In the genomic region with DNA sequence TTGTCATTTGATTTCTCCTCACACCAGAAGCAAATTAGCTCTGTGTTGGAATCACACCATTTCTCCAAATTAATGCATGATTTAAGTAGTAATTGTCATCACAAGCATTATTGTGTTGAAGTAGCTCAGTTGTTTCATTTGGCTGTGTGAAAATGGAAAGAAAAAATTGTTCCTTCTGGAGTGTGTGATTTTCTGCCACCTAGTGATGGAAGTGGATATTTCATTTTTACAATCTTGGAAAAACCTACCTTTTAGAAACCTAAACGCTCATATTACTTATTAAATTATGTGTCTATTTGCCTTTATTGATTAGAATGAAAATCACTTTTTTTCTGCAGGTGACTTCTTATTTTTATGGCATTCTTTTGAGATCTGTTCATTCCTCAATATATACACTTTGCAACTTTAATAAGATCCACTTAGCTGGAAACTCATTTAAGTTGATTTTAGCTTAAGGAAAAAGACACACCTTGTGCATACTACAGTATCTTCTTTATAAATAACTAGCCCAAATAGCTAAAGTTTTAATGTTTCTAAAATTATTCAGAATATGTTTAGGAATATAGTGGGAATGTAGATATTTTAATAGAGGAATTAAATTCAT, we compare ENCODE assay signal across 8 cellular contexts. TPM values are rescaled to one million over a fixed set of nuclear protein-coding genes. Genes with fewer than 3 reads are reported as not detected.
A peak's percentile ranks its signal among the peaks of the same experiment; 100 is the strongest.
DNase-seq lines count a peak whose midpoint lies in the region; ATAC-seq and TF ChIP-seq lines count a peak whose summit lies in the region.

No MANE protein-coding gene starts in this region.

- no peak overlapping the region for H3K9ac ChIP-seq in fibroblast of lung (ENCODE audit: insufficient read depth, low read length)
- H3K9ac ChIP-seq in smooth muscle cell (ENCODE audit: low read depth) = no peak overlapping the region

- no peaks in the 10 kb centered on the region for H4K20me1 ChIP-seq in GM23338 (replicated peaks; ENCODE audit: insufficient read depth)
- no peaks in the 10 kb centered on the region for H4K20me1 ChIP-seq in OCI-LY7 (ENCODE audit: insufficient read depth, low read length)
- H4K20me1 ChIP-seq in fibroblast of lung (ENCODE audit: control insufficient read depth, extremely low read depth, insufficient read depth, low read length) = no peaks in the 10 kb centered on the region
- no peaks in the 10 kb centered on the region for H4K20me1 ChIP-seq in smooth muscle cell (ENCODE audit: low read depth)

- H3F3A ChIP-seq in GM23338 (replicated peaks; ENCODE audit: low read depth) = no peaks in the 10 kb centered on the region
- H3F3A ChIP-seq in smooth muscle cell (ENCODE audit: low read depth) = no peaks in the 10 kb centered on the region

- no peak overlapping the region for H3K4me3 Mint-ChIP-seq in GM23338
- no peak overlapping the region for H3K4me3 Mint-ChIP-seq in T-helper 2 cell treated with Interferon-gamma antibody and Interleukin-4, amounts not matched to agents 5 μg/mL and 100 μg/mL, for 36 hours

- H3K27ac Mint-ChIP-seq in GM23338 = no peak overlapping the region
- no peak overlapping the region for H3K27ac Mint-ChIP-seq in T-helper 2 cell treated with Interferon-gamma antibody and Interleukin-4, amounts not matched to agents 5 μg/mL and 100 μg/mL, for 36 hours

- H3K4me1 ChIP-seq in GM23338 (ENCODE audit: insufficient read depth) (no peaks in the 10 kb centered on the region), OCI-LY7 (ENCODE audit: insufficient read depth, low read length, poor library complexity, severe bottlenecking) (no peaks in the 10 kb centered on the region), fibroblast of lung (ENCODE audit: control insufficient read depth, extremely low read depth, insufficient read depth, low read length) (no peaks in the 10 kb centered on the region), smooth muscle cell (ENCODE audit: low read depth) (no peaks in the 10 kb centered on the region)

- no peaks in the 10 kb centered on the region for H3K36me3 Mint-ChIP-seq in GM23338 (ENCODE audit: low read depth)
- H3K36me3 Mint-ChIP-seq in T-helper 2 cell treated with Interferon-gamma antibody and Interleukin-4, amounts not matched to agents 5 μg/mL and 100 μg/mL, for 36 hours (ENCODE audit: low read depth) = no peaks in the 10 kb centered on the region

- DNase-seq in DMS 273 (lab: John Stamatoyannopoulos, UW; ENCODE audit: unreplicated experiment) = peak; percentile 56
- DNase-seq in GM23338 (ENCODE audit: low spot score) = peak; percentile 34
- peak; percentile 22 for DNase-seq in OCI-LY7 (ENCODE audit: low spot score)
- peak in 1 of 2 donors; percentile 24 for DNase-seq in fibroblast of lung (ENCODE audit: low read depth in 2 of 2)
- DNase-seq in smooth muscle cell (lab: John Stamatoyannopoulos, UW; ENCODE audit: unreplicated experiment) = no peak
- DNase-seq in stimulated activated CD4-positive, alpha-beta T cell treated with anti-CD3 and anti-CD28 coated beads, Interleukin-2, amount 100 ng/mL, for 24 hours = no peak
- no peak for DNase-seq in omental fat pad (ENCODE audit: low spot score)
- DNase-seq in T-helper 2 cell treated with Interferon-gamma antibody and Interleukin-4, amounts not matched to agents 5 μg/mL and 100 μg/mL, for 36 hours (ENCODE audit: low spot score) = no peak

- ATAC-seq in GM23338 (no peak), omental fat pad (ENCODE audit: low FRiP score) (no peak)

- H3K9me3 ChIP-seq in OCI-LY7 (ENCODE audit: low read length) = no peaks in the 10 kb centered on the region
- H3K9me3 ChIP-seq in fibroblast of lung (ENCODE audit: control insufficient read depth, insufficient read depth, low read depth, low read length) = no peaks in the 10 kb centered on the region
- H3K9me3 ChIP-seq in smooth muscle cell (replicated peaks; ENCODE audit: low read depth) = no peaks in the 10 kb centered on the region

- CTCF ChIA-PET in OCI-LY7 (lab: Charles Lee; ENCODE audit: unreplicated experiment) = no interaction called here

- 61% methylated on average over 1 of the region's 1 CpG for WGBS in smooth muscle cell (ENCODE audit: low lambda C conversion rate)

- intact Hi-C loops in OCI-LY7 (cut with micrococcal nuclease; ENCODE audit: unreplicated experiment) = no loop called here

- no TSS peak for BruUV-seq in OCI-LY7 (replicated peaks; lab: Mats Ljungman, UMichigan)

- H3K27ac ChIP-seq in GM23338 (ENCODE audit: low read depth) (no peak overlapping the region), OCI-LY7 (ENCODE audit: low read depth, low read length, poor library complexity, severe bottlenecking) (no peak overlapping the region), fibroblast of lung (ENCODE audit: insufficient read depth, low read length) (no peak overlapping the region), smooth muscle cell (ENCODE audit: low read depth) (no peak overlapping the region)

- H3K27me3 Mint-ChIP-seq in GM23338 (ENCODE audit: insufficient read depth, low read depth, poor library complexity) = no peaks in the 10 kb centered on the region
- no peaks in the 10 kb centered on the region for H3K27me3 Mint-ChIP-seq in T-helper 2 cell treated with Interferon-gamma antibody and Interleukin-4, amounts not matched to agents 5 μg/mL and 100 μg/mL, for 36 hours (ENCODE audit: low read depth)

- H3K9me2 ChIP-seq in GM23338 (ENCODE audit: insufficient read depth) (no peaks in the 10 kb centered on the region), OCI-LY7 (ENCODE audit: insufficient read depth, low read length) (no peaks in the 10 kb centered on the region)

- no peaks in the 10 kb centered on the region for H3K79me2 ChIP-seq in GM23338 (replicated peaks; ENCODE audit: insufficient read depth)
- H3K79me2 ChIP-seq in OCI-LY7 (ENCODE audit: insufficient read depth, low read depth, low read length) = no peaks in the 10 kb centered on the region
- no peaks in the 10 kb centered on the region for H3K79me2 ChIP-seq in fibroblast of lung (ENCODE audit: control insufficient read depth, insufficient read depth, low read length)
- no peaks in the 10 kb centered on the region for H3K79me2 ChIP-seq in smooth muscle cell (ENCODE audit: low read depth)

- no peak overlapping the region for H3K4me2 ChIP-seq in GM23338
- H3K4me2 ChIP-seq in OCI-LY7 (ENCODE audit: low read length) = no peak overlapping the region
- no peak overlapping the region for H3K4me2 ChIP-seq in fibroblast of lung (ENCODE audit: extremely low read depth, insufficient read depth, low read length)
- H3K4me2 ChIP-seq in smooth muscle cell = no peak overlapping the region

- no peak overlapping the region for H2AFZ ChIP-seq in GM23338
- H2AFZ ChIP-seq in OCI-LY7 (ENCODE audit: low read length) = no peak overlapping the region
- H2AFZ ChIP-seq in fibroblast of lung (ENCODE audit: low read length) = no peak overlapping the region
- no peak overlapping the region for H2AFZ ChIP-seq in smooth muscle cell (ENCODE audit: low read depth)

- POLR2A ChIA-PET in OCI-LY7 (lab: Charles Lee) = interaction anchor here (0.6 to 1.5 kb wide), 2 partner anchors 21 to 69 kb away, joined by 4 read pairs; no protein-coding TSS in a partner anchor

- H3K4me3 ChIP-seq in GM23338 (no peak overlapping the region), OCI-LY7 (ENCODE audit: low read depth, low read length, poor library complexity, severe bottlenecking) (no peak overlapping the region), fibroblast of lung (replicated peaks in 1 of 4; ENCODE audit: control extremely low read depth in 1 of 4, insufficient read depth in 1 of 4, low read depth in 3 of 4, low read length in 4 of 4) (no peak overlapping the region), smooth muscle cell (no peak overlapping the region)

- TF ChIP-seq CTCF in GM23338 (conservative IDR thresholded peaks at IDR 0.05; ENCODE audit: low read depth in 2 of 2) = peak; percentile 52 to 66
- peak; percentile 84 for TF ChIP-seq CTCF in OCI-LY7 (conservative IDR thresholded peaks at IDR 0.05; ENCODE audit: low read length)
- peak; percentile 37 to 62 for TF ChIP-seq CTCF in fibroblast of lung (conservative IDR thresholded peaks at IDR 0.05 in 1 of 2, IDR thresholded peaks at IDR 0.05 in 1 of 2; ENCODE audit: low read depth in 1 of 2, low read length in 2 of 2)
- TF ChIP-seq CTCF in smooth muscle cell (IDR thresholded peaks at IDR 0.05; ENCODE audit: borderline replicate concordance, insufficient read depth, poor library complexity, severe bottlenecking) = peak; percentile 52
- TF ChIP-seq CTCF in omental fat pad (IDR thresholded peaks at IDR 0.05) = no peak

- H3K4me1 Mint-ChIP-seq in GM23338 = no peaks in the 10 kb centered on the region
- H3K4me1 Mint-ChIP-seq in T-helper 2 cell treated with Interferon-gamma antibody and Interleukin-4, amounts not matched to agents 5 μg/mL and 100 μg/mL, for 36 hours (ENCODE audit: low read depth) = no peaks in the 10 kb centered on the region

- no peaks in the 10 kb centered on the region for H3K9me3 Mint-ChIP-seq in GM23338
- no peaks in the 10 kb centered on the region for H3K9me3 Mint-ChIP-seq in T-helper 2 cell treated with Interferon-gamma antibody and Interleukin-4, amounts not matched to agents 5 μg/mL and 100 μg/mL, for 36 hours

- H3K27me3 ChIP-seq in GM23338 (ENCODE audit: insufficient read depth) = no peaks in the 10 kb centered on the region
- no peaks in the 10 kb centered on the region for H3K27me3 ChIP-seq in fibroblast of lung (ENCODE audit: control insufficient read depth, insufficient read depth, low read length)
- no peaks in the 10 kb centered on the region for H3K27me3 ChIP-seq in smooth muscle cell (ENCODE audit: low read depth)

- no peaks in the 10 kb centered on the region for H3K36me3 ChIP-seq in GM23338 (ENCODE audit: insufficient read depth)
- H3K36me3 ChIP-seq in OCI-LY7 (ENCODE audit: insufficient read depth, low read length) = no peaks in the 10 kb centered on the region
- no peaks in the 10 kb centered on the region for H3K36me3 ChIP-seq in fibroblast of lung (ENCODE audit: control insufficient read depth, insufficient read depth, low read length)
- H3K36me3 ChIP-seq in smooth muscle cell (ENCODE audit: low read depth) = no peaks in the 10 kb centered on the region

TF ChIP-seq in GM23338, 12 proteins besides CTCF, POLR2A, EP300 and RAD21 (continues in another document):
- TF ChIP-seq POLR2AphosphoS5 (IDR thresholded peaks at IDR 0.05; ENCODE audit: low read depth) (no peak), EZH2phosphoT487 (IDR thresholded peaks at IDR 0.05; ENCODE audit: unreplicated experiment) (no peak), STAT1 (IDR thresholded peaks at IDR 0.05; ENCODE audit: unreplicated experiment) (no peak), EZH2 (IDR thresholded peaks at IDR 0.05; ENCODE audit: low read depth, unreplicated experiment) (no peak), CREB1 (CRISPR knock-in tag; IDR thresholded peaks at IDR 0.05; ENCODE audit: low read depth) (no peak)

RNA-seq across cellular contexts. Expression of a gene that starts 50.0 kb away (rescaled TPM):
- total RNA-seq in GM23338 (2014; rRNA removed; shearing (Covaris generic)) = 141 and 169 TPM in 2 replicates
- polyA plus RNA-seq in GM23338 (2016; fragmentation: Nextera tagmentation; extraction: Ambion mirVana) (288 and 321 TPM in 2 replicates), fibroblast of lung (194 and 204 TPM in 2 replicates), smooth muscle cell (167 and 175 TPM in 2 replicates)
- 61.7 and 73.9 TPM in 2 replicates for total RNA-seq in OCI-LY7 (2014; rRNA removed; shearing (Covaris generic))
- total RNA-seq in OCI-LY7 (2022) (140 and 152 TPM in 2 replicates), fibroblast of lung (75.1 and 76.3 TPM in 2 replicates), smooth muscle cell (63.1 and 75.2 TPM in 2 replicates), omental fat pad (100 to 1,000 TPM in 1 of 4 donors, 10 to 100 TPM in 3; 67.5 to 102 (median 73.1) TPM)
- 156 and 169 TPM in 2 replicates for polyA plus RNA-seq in fibroblast of lung (2012)
- 46.4 and 56.8 TPM in 2 replicates for polyA minus RNA-seq in fibroblast of lung (ENCODE audit: low replicate concordance)

Comparison
In these comparisons a context has a peak if more than half of its experiments do, and no peak if none do; other contexts are left out.
1. DNase-seq: peak in DMS 273 (single experiment), GM23338 (single experiment) and OCI-LY7 (single experiment); none in smooth muscle cell (single experiment), stimulated activated CD4-positive, alpha-beta T cell treated with anti-CD3 and anti-CD28 coated beads, Interleukin-2, amount 100 ng/mL, for 24 hours (0 of 2), omental fat pad (single experiment) and T-helper 2 cell treated with Interferon-gamma antibody and Interleukin-4, amounts not matched to agents 5 μg/mL and 100 μg/mL, for 36 hours (single experiment).
2. CTCF ChIP-seq: peak in GM23338 (2 of 2), OCI-LY7 (single experiment), fibroblast of lung (2 of 2) and smooth muscle cell (single experiment); none in omental fat pad (0 of 3).